In the genomic region with DNA sequence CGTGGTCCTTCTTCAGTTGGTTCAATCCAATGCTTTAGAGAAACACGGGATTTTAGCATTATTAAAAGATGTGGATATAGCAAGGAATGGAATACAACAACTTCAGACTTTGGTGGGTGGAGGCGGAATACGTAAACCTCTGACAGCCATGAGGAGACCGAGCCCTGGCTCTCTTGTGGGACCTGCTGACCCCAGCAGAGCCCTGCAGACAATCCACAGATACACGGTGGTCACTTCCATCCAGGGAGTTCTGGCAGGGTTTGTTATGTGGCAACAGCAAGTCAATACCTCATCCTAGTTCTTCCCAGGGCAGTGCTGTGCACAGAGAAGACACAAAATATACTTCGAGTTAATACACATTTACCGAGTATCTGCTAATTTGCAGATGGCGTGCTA, we compare ENCODE assay signal across 1 cellular context.
TF ChIP-seq lines count a peak whose summit lies in the region.

No MANE protein-coding gene starts in this region.

TF ChIP-seq in GM23338, 12 proteins besides CTCF, POLR2A, EP300 and RAD21 (continued from another document):
- TF ChIP-seq ZNF462 (CRISPR knock-in tag; IDR thresholded peaks at IDR 0.05) (no peak), ZNF331 (CRISPR knock-in tag; IDR thresholded peaks at IDR 0.05; ENCODE audit: low read depth) (no peak), ZNF114 (CRISPR knock-in tag; IDR thresholded peaks at IDR 0.05) (no peak)
